1 cellular context compared by ENCODE assay signal in genomic region chr11:46364791-46365190, GRCh38.
TF ChIP-seq lines count a peak whose summit lies in the region.

No MANE protein-coding gene starts in this region.

TF ChIP-seq in HEK293T, 16 proteins besides CTCF, POLR2A, EP300 and RAD21 (continued from another document):
- TF ChIP-seq BHLHE40 (IDR thresholded peaks at IDR 0.05; ENCODE audit: borderline replicate concordance): no peak
